In genomic region chr10:130637271-130637670, GRCh38 we compare ENCODE assay signal across 24 cellular contexts.
"Had no signal": no experiment of that assay in that cellular context is flagged by ENCODE, and none has a peak within 500 bp of the region (broad histone marks: within the 10 kb centered on the region; RNA-seq: fewer than 3 reads in every experiment).

No MANE protein-coding gene starts in this region.

- H3K4me1 ChIP-seq: prostate gland, right atrium auricular region, suprapubic skin, transverse colon, upper lobe of right lung, uterus had no signal

- H3K4me3 Mint-ChIP-seq: effector memory CD8-positive, alpha-beta T cell; naive B cell; natural killer cell treated with Interleukin-12 subunit alpha and Interleukin-12 subunit beta and Interleukin-15 and Interleukin-18, amount 100 ng/mL, for 72 hours; neural crest cell; stimulated activated naive CD8-positive, alpha-beta T cell treated with anti-CD3 and anti-CD28 coated beads, Interleukin-15, amount 100 ng/mL, for 72 hours had no signal

- H3K27ac ChIP-seq: left lung, prostate gland, right atrium auricular region, suprapubic skin, transverse colon, upper lobe of right lung, uterus had no signal

- H3K27me3 ChIP-seq: left lung, right atrium auricular region, transverse colon, uterus had no signal

- H3K36me3 Mint-ChIP-seq: naive B cell; natural killer cell treated with Interleukin-12 subunit alpha and Interleukin-12 subunit beta and Interleukin-15 and Interleukin-18, amount 100 ng/mL, for 72 hours had no signal

- H3K4me1 Mint-ChIP-seq: naive B cell, neural crest cell had no signal

- H3K36me3 ChIP-seq: left lung, prostate gland, right atrium auricular region, suprapubic skin, transverse colon, upper lobe of right lung, uterus had no signal

- ATAC-seq: effector memory CD8-positive, alpha-beta T cell; left lung; mucosa of descending colon; natural killer cell treated with Interleukin-12 subunit alpha and Interleukin-12 subunit beta and Interleukin-15 and Interleukin-18, amount 100 ng/mL, for 72 hours; sciatic nerve; stimulated activated naive CD8-positive, alpha-beta T cell treated with anti-CD3 and anti-CD28 coated beads, Interleukin-15, amount 100 ng/mL, for 72 hours; upper lobe of right lung had no signal

- H3K4me3 ChIP-seq: left lung, mucosa of descending colon, prostate gland, right atrium auricular region, smooth muscle cell, suprapubic skin, transverse colon, upper lobe of right lung, uterus had no signal

- H3K9me3 ChIP-seq: left lung, mucosa of descending colon, prostate gland, transverse colon, upper lobe of right lung, uterus had no signal

- H3K27ac Mint-ChIP-seq: effector memory CD8-positive, alpha-beta T cell; naive B cell; natural killer cell treated with Interleukin-12 subunit alpha and Interleukin-12 subunit beta and Interleukin-15 and Interleukin-18, amount 100 ng/mL, for 72 hours; stimulated activated naive CD8-positive, alpha-beta T cell treated with anti-CD3 and anti-CD28 coated beads, Interleukin-15, amount 100 ng/mL, for 72 hours had no signal

- H3K9me3 Mint-ChIP-seq: neural crest cell had no signal

- DNase-seq: cortex of kidney; effector memory CD8-positive, alpha-beta T cell; hypothalamus; left cardiac atrium; left lung; mammary epithelial cell; mucosa of descending colon; naive B cell; stimulated activated CD4-positive, alpha-beta T cell treated with anti-CD3 and anti-CD28 coated beads, Interleukin-12 subunit alpha, Interleukin-12 subunit beta, amount 100 ng/mL, for 4 hours; stimulated activated CD4-positive, alpha-beta T cell treated with anti-CD3 and anti-CD28 coated beads, Interleukin-1b, Interleukin-23, amount 100 ng/mL, for 48 hours; stimulated activated CD4-positive, alpha-beta T cell treated with anti-CD3 and anti-CD28 coated beads, Interleukin-4, amount 100 ng/mL, for 1 hour; stimulated activated CD8-positive, alpha-beta memory T cell treated with anti-CD3 and anti-CD28 coated beads, Interleukin-4, amount 100 ng/mL, for 48 hours; stimulated activated naive CD4-positive, alpha-beta T cell; stimulated activated naive CD8-positive, alpha-beta T cell treated with anti-CD3 and anti-CD28 coated beads, Interleukin-15, amount 100 ng/mL, for 72 hours; transverse colon; upper lobe of right lung; uterus had no signal
